ENCODE assay signal across 20 cellular contexts in the genomic region with DNA sequence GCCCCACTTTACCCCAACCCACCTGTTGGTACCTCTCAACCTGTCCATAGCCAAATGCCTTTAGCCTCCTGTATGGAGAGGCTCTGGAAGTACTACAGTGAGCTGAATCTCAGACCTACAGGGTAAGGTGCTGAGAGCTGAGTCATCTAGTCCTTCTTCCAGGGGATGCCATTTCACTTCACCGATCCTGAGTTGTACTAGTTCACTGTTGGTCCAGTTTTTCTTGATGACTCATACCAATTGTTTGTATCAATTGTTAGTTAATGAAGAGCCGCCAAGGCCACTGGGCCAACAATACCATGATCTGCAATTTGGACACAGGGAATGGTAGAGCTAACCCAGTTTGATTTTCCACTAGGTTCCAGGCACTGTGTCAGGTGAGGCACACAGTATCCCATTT.
A peak's percentile ranks its signal among the peaks of the same experiment; 100 is the strongest.
DNase-seq lines count a peak whose midpoint lies in the region; ATAC-seq, FAIRE-seq and TF ChIP-seq lines count a peak whose summit lies in the region.
"Had no signal": no experiment of that assay in that cellular context is flagged by ENCODE, and none has a peak within 500 bp of the region (broad histone marks: within the 10 kb centered on the region; RNA-seq: fewer than 3 reads in every experiment).

No MANE protein-coding gene starts in this region.

- H3K79me2 ChIP-seq in astrocyte (ENCODE audit: insufficient read depth, low read length) = no peaks in the 10 kb centered on the region

- ATAC-seq in GM18505 (IDR thresholded peaks at IDR 0.05; ENCODE audit: unreplicated experiment) (no peak), HG03571 (IDR thresholded peaks at IDR 0.05; ENCODE audit: unreplicated experiment) (no peak)

- peaks cover 26% of the 10 kb centered on the region for H3K27me3 Mint-ChIP-seq in astrocyte (ENCODE audit: low read depth, unreplicated experiment)

- H3K9me3 Mint-ChIP-seq in astrocyte (ENCODE audit: unreplicated experiment) = peaks cover 2% of the 10 kb centered on the region

- no peaks in the 10 kb centered on the region for H3K36me3 Mint-ChIP-seq in astrocyte (ENCODE audit: low read depth, unreplicated experiment)
- H3K36me3 Mint-ChIP-seq: CD4-positive, CD25-positive, alpha-beta regulatory T cell had no signal

- no peak overlapping the region for H3K9ac ChIP-seq in astrocyte (ENCODE audit: low read length)

- TF ChIP-seq CTCF in astrocyte (IDR thresholded peaks at IDR 0.05; ENCODE audit: insufficient read depth, low read depth, low read length) (no peak), fibroblast of the aortic adventitia (IDR thresholded peaks at IDR 0.05; ENCODE audit: insufficient read depth, low read length) (no peak)

- no peak overlapping the region for H2AFZ ChIP-seq in astrocyte (ENCODE audit: low read depth, low read length)

- peaks cover 17% of the 10 kb centered on the region for H3K27me3 ChIP-seq in astrocyte (ENCODE audit: insufficient read depth, low read length)

- no peak overlapping the region for H3K27ac Mint-ChIP-seq in astrocyte (ENCODE audit: unreplicated experiment)
- H3K27ac Mint-ChIP-seq: B cell; CD4-positive, CD25-positive, alpha-beta regulatory T cell had no signal

- H3K4me1 ChIP-seq in astrocyte (ENCODE audit: insufficient read depth, low read length) = no peaks in the 10 kb centered on the region
- H3K4me1 ChIP-seq: SJSA1 had no signal

- DNase-seq in HT1080 (ENCODE audit: low read depth) (peak; percentile 28), astrocyte (ENCODE audit: low read depth) (peak; percentile 16), fibroblast of the aortic adventitia (ENCODE audit: low read depth) (peak; percentile 1), foreskin melanocyte (no peak), HCEC 1CT (no peak)
- DNase-seq: Calu3; CD4-positive, CD25-positive, alpha-beta regulatory T cell; DND-41; Karpas-422; NCI-H1417; NCI-H1930; NCI-H446 treated with DMSO at 0.1 percent for 48 hours; OCI-M1; SW 1271 had no signal

- no peak overlapping the region for H3K4me2 ChIP-seq in astrocyte (ENCODE audit: low read length)

- no peaks in the 10 kb centered on the region for H4K20me1 ChIP-seq in astrocyte (ENCODE audit: insufficient read depth, low read length)

- no peak overlapping the region for H3K4me3 Mint-ChIP-seq in astrocyte (ENCODE audit: unreplicated experiment)
- H3K4me3 Mint-ChIP-seq: B cell; CD4-positive, CD25-positive, alpha-beta regulatory T cell had no signal

- H3K4me1 Mint-ChIP-seq in astrocyte (ENCODE audit: low read depth, unreplicated experiment) = peaks cover 5% of the 10 kb centered on the region
- H3K4me1 Mint-ChIP-seq: B cell; CD4-positive, CD25-positive, alpha-beta regulatory T cell had no signal

- no peak for FAIRE-seq in astrocyte (lab: Jason Lieb, UNC)
- FAIRE-seq: GM12892 had no signal

- no peaks in the 10 kb centered on the region for H3K36me3 ChIP-seq in astrocyte (ENCODE audit: insufficient read depth, low read length)
- H3K36me3 ChIP-seq: SJSA1 had no signal

- no peak overlapping the region for H3K4me3 ChIP-seq in astrocyte (ENCODE audit: insufficient read depth, low read depth, low read length)
- H3K4me3 ChIP-seq in fibroblast of the aortic adventitia (ENCODE audit: low read depth, low read length) = no peak overlapping the region
- H3K4me3 ChIP-seq: SJSA1 had no signal

- no peak for TF ChIP-seq POLR2A in GM18505 (IDR thresholded peaks at IDR 0.05; ENCODE audit: borderline replicate concordance, extremely low read depth, insufficient read depth, insufficient read length)

- H3K9me3 ChIP-seq in astrocyte (ENCODE audit: insufficient read depth, low read depth, low read length) = no peaks in the 10 kb centered on the region
- H3K9me3 ChIP-seq: SJSA1 had no signal

- no peak overlapping the region for H3K27ac ChIP-seq in astrocyte (ENCODE audit: low read depth, low read length)
- H3K27ac ChIP-seq: RWPE1, SJSA1 had no signal

Comparison
In these comparisons a context has a peak if more than half of its experiments do, and no peak if none do; other contexts are left out.
1. DNase-seq: peak in HT1080 (single experiment), astrocyte (single experiment) and fibroblast of the aortic adventitia (single experiment); none in foreskin melanocyte (single experiment) and HCEC 1CT (single experiment).